In genomic region chr18:63890950-63891304, GRCh38 we compare ENCODE assay signal across 10 cellular contexts. TPM values are rescaled to one million over a fixed set of nuclear protein-coding genes. Genes with fewer than 3 reads are reported as not detected.
DNase-seq lines count a peak whose midpoint lies in the region; ATAC-seq and TF ChIP-seq lines count a peak whose summit lies in the region.
"Had no signal": no experiment of that assay in that cellular context is flagged by ENCODE, and none has a peak within 500 bp of the region (broad histone marks: within the 10 kb centered on the region; RNA-seq: fewer than 3 reads in every experiment).

No MANE protein-coding gene starts in this region.

- ATAC-seq in HG03520 (IDR thresholded peaks at IDR 0.05; ENCODE audit: unreplicated experiment) = peak; percentile 71
- ATAC-seq in stimulated activated effector memory CD8-positive, alpha-beta T cell treated with anti-CD3 and anti-CD28 coated beads, Interleukin-12 subunit alpha, Interleukin-12 subunit beta, amount 100 ng/mL, for 72 hours = peak; percentile 51
- no peak for ATAC-seq in CD8-positive, alpha-beta T cell
- ATAC-seq: heart left ventricle had no signal

- no peaks in the 10 kb centered on the region for H3K36me3 Mint-ChIP-seq in stimulated activated effector memory CD8-positive, alpha-beta T cell treated with anti-CD3 and anti-CD28 coated beads, Interleukin-12 subunit alpha, Interleukin-12 subunit beta, amount 100 ng/mL, for 72 hours
- H3K36me3 Mint-ChIP-seq in mesothelial cell of epicardium = no peaks in the 10 kb centered on the region
- no peaks in the 10 kb centered on the region for H3K36me3 Mint-ChIP-seq in CD8-positive, alpha-beta T cell

- H3K4me1 Mint-ChIP-seq in stimulated activated effector memory CD8-positive, alpha-beta T cell treated with anti-CD3 and anti-CD28 coated beads, Interleukin-12 subunit alpha, Interleukin-12 subunit beta, amount 100 ng/mL, for 72 hours = no peaks in the 10 kb centered on the region
- peaks cover 4% of the 10 kb centered on the region for H3K4me1 Mint-ChIP-seq in mesothelial cell of epicardium
- H3K4me1 Mint-ChIP-seq in CD8-positive, alpha-beta T cell (ENCODE audit: low read depth) = no peaks in the 10 kb centered on the region

- no peak overlapping the region for H3K4me3 Mint-ChIP-seq in stimulated activated effector memory CD8-positive, alpha-beta T cell treated with anti-CD3 and anti-CD28 coated beads, Interleukin-12 subunit alpha, Interleukin-12 subunit beta, amount 100 ng/mL, for 72 hours
- H3K4me3 Mint-ChIP-seq in mesothelial cell of epicardium = no peak overlapping the region
- no peak overlapping the region for H3K4me3 Mint-ChIP-seq in CD8-positive, alpha-beta T cell

- DNase-seq in SKM-1 treated with dmso at 0.1 percent for 144 hours (lab: John Stamatoyannopoulos, UW; ENCODE audit: unreplicated experiment) (peak; percentile 23), SKM-1 (lab: John Stamatoyannopoulos, UW; ENCODE audit: unreplicated experiment) (no peak), RKO (ENCODE audit: low spot score) (peak; percentile 63), mesothelial cell of epicardium (ENCODE audit: low spot score in 2 of 2, unreplicated experiment in 2 of 2) (no peak), MG63 (no peak)
- no peak for DNase-seq in stimulated activated effector memory CD8-positive, alpha-beta T cell treated with anti-CD3 and anti-CD28 coated beads, Interleukin-12 subunit alpha, Interleukin-12 subunit beta, amount 100 ng/mL, for 72 hours (ENCODE audit: low spot score in 2 of 2)
- DNase-seq in CD8-positive, alpha-beta T cell = no peak
- DNase-seq: heart left ventricle had no signal

- no peaks in the 10 kb centered on the region for H3K27me3 ChIP-seq in CD8-positive, alpha-beta T cell (ENCODE audit: insufficient read depth, low read length)
- no peaks in the 10 kb centered on the region for H3K27me3 ChIP-seq in MG63
- H3K27me3 ChIP-seq: BLaER1, heart left ventricle had no signal

- H3K4me3 ChIP-seq in CD8-positive, alpha-beta T cell (ENCODE audit: low read depth, low read length) = no peak overlapping the region
- no peak overlapping the region for H3K4me3 ChIP-seq in MG63
- H3K4me3 ChIP-seq: BLaER1, heart left ventricle had no signal

- TF ChIP-seq CTCF in mesothelial cell of epicardium (IDR thresholded peaks at IDR 0.05; ENCODE audit: unreplicated experiment) = no peak
- no peak for TF ChIP-seq CTCF in CD8-positive, alpha-beta T cell (IDR thresholded peaks at IDR 0.05)

- no peaks in the 10 kb centered on the region for H3K9me3 Mint-ChIP-seq in stimulated activated effector memory CD8-positive, alpha-beta T cell treated with anti-CD3 and anti-CD28 coated beads, Interleukin-12 subunit alpha, Interleukin-12 subunit beta, amount 100 ng/mL, for 72 hours
- H3K9me3 Mint-ChIP-seq in mesothelial cell of epicardium = no peaks in the 10 kb centered on the region
- no peaks in the 10 kb centered on the region for H3K9me3 Mint-ChIP-seq in CD8-positive, alpha-beta T cell

- no peaks in the 10 kb centered on the region for H3K9me3 ChIP-seq in CD8-positive, alpha-beta T cell (ENCODE audit: low read length)
- H3K9me3 ChIP-seq in MG63 = no peaks in the 10 kb centered on the region
- H3K9me3 ChIP-seq: BLaER1, heart left ventricle had no signal

- no peak overlapping the region for H3K27ac Mint-ChIP-seq in stimulated activated effector memory CD8-positive, alpha-beta T cell treated with anti-CD3 and anti-CD28 coated beads, Interleukin-12 subunit alpha, Interleukin-12 subunit beta, amount 100 ng/mL, for 72 hours
- H3K27ac Mint-ChIP-seq in mesothelial cell of epicardium = no peak overlapping the region
- no peak overlapping the region for H3K27ac Mint-ChIP-seq in CD8-positive, alpha-beta T cell

- POLR2A ChIA-PET in CD8-positive, alpha-beta T cell (lab: Charles Lee) = no interaction called here

- H3K36me3 ChIP-seq in CD8-positive, alpha-beta T cell (ENCODE audit: insufficient read depth, low read length) = no peaks in the 10 kb centered on the region
- H3K36me3 ChIP-seq in MG63 = no peaks in the 10 kb centered on the region
- H3K36me3 ChIP-seq: BLaER1, heart left ventricle had no signal

- H3K27me3 Mint-ChIP-seq in mesothelial cell of epicardium (ENCODE audit: low read depth) = peaks cover 3% of the 10 kb centered on the region
- peaks cover 15% of the 10 kb centered on the region for H3K27me3 Mint-ChIP-seq in CD8-positive, alpha-beta T cell (ENCODE audit: low read depth)

- no peaks in the 10 kb centered on the region for H3K4me1 ChIP-seq in CD8-positive, alpha-beta T cell (ENCODE audit: insufficient read depth, low read length)
- H3K4me1 ChIP-seq: heart left ventricle had no signal

- CTCF ChIA-PET in CD8-positive, alpha-beta T cell (lab: Charles Lee) = no interaction called here

- intact Hi-C loops in CD8-positive, alpha-beta T cell (cut with DNase I, micrococcal nuclease) = loop anchor here in 1 of 2 experiments (1.0 kb wide), 1 partner anchor 84 kb away; no protein-coding TSS in a partner anchor

- no peak overlapping the region for H3K27ac ChIP-seq in CD8-positive, alpha-beta T cell (ENCODE audit: low read depth, low read length)
- H3K27ac ChIP-seq: BLaER1, heart left ventricle had no signal

RNA-seq across cellular contexts. Expression of gene SERPINB2, which starts 3.4 kb away (rescaled TPM):
- 1.00 to 1.4 TPM (median 1.2 TPM) in 3 replicates for total RNA-seq in mesothelial cell of epicardium
- total RNA-seq in CD8-positive, alpha-beta T cell = not detected
- total RNA-seq in MG63 (2014; rRNA removed; shearing (Covaris generic); ENCODE audit: low replicate concordance) = not detected in 2 replicates

RNA-seq across cellular contexts. Expression of gene SERPINB10, which starts 16.8 kb away (rescaled TPM):
- total RNA-seq in mesothelial cell of epicardium = not detected in 3 replicates
- total RNA-seq in CD8-positive, alpha-beta T cell = not detected
- total RNA-seq in MG63 (2014; rRNA removed; shearing (Covaris generic); ENCODE audit: low replicate concordance) = not detected in 2 replicates

RNA-seq across cellular contexts. Expression of gene HMSD, which starts 58.2 kb away (rescaled TPM):
- 2.7 to 7.2 TPM (median 3.5 TPM) in 3 replicates for total RNA-seq in mesothelial cell of epicardium
- total RNA-seq in CD8-positive, alpha-beta T cell = not detected
- not detected in 2 replicates for total RNA-seq in MG63 (2014; rRNA removed; shearing (Covaris generic); ENCODE audit: low replicate concordance)

Comparison
In these comparisons a context has a peak if more than half of its experiments do, and no peak if none do; other contexts are left out.
1. DNase-seq: peak in SKM-1 treated with dmso at 0.1 percent for 144 hours (single experiment) and RKO (single experiment); none in SKM-1 (single experiment), stimulated activated effector memory CD8-positive, alpha-beta T cell treated with anti-CD3 and anti-CD28 coated beads, Interleukin-12 subunit alpha, Interleukin-12 subunit beta, amount 100 ng/mL, for 72 hours (0 of 2), mesothelial cell of epicardium (0 of 2), CD8-positive, alpha-beta T cell (0 of 7) and MG63 (single experiment).